In the genomic region with DNA sequence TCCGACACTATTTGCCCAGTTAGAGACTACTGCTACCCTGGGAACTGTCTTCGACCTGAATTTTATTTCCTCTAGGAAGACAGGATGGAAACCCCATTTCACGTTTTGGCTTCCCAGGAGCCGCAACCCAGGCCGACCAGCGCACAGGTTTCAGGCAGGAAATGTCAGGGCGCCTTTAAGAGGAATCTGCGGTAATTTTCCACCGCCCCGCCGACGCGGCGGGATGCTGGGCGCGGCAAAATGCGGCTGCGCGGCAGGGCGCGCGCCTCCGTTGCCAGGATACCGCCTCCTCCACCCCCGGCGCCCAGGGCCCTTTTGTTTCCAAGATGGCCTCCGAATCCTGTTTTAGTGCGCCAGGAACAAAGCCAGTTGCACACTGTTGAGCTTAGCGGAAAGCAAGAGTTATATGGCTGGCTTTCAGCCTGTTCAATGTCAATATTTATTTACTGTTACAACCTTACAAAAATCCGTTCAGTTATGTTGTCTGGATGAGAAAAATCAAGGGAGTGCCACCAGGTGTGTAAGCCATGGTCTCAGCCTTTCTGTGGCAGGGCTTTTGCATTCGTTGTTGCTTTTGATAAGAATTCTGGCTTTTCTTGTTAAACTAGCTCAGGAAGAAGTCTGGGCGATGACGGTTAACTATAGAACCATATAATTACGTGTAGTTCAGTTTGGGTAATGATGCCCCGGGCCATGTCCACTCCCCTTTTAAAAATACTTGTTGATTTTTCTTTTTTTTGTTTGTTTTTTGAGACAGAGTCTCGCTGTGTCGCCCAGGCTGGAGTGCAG, we compare ENCODE assay signal across 1 cellular context.
A peak's percentile ranks its signal among the peaks of the same experiment; 100 is the strongest.
TF ChIP-seq lines count a peak whose summit lies in the region.

No MANE protein-coding gene starts in this region.

TF ChIP-seq in HepG2, 621 proteins besides CTCF, POLR2A, EP300 and RAD21 (continued from another document and continues in another):
- TF ChIP-seq, protein P1, sequence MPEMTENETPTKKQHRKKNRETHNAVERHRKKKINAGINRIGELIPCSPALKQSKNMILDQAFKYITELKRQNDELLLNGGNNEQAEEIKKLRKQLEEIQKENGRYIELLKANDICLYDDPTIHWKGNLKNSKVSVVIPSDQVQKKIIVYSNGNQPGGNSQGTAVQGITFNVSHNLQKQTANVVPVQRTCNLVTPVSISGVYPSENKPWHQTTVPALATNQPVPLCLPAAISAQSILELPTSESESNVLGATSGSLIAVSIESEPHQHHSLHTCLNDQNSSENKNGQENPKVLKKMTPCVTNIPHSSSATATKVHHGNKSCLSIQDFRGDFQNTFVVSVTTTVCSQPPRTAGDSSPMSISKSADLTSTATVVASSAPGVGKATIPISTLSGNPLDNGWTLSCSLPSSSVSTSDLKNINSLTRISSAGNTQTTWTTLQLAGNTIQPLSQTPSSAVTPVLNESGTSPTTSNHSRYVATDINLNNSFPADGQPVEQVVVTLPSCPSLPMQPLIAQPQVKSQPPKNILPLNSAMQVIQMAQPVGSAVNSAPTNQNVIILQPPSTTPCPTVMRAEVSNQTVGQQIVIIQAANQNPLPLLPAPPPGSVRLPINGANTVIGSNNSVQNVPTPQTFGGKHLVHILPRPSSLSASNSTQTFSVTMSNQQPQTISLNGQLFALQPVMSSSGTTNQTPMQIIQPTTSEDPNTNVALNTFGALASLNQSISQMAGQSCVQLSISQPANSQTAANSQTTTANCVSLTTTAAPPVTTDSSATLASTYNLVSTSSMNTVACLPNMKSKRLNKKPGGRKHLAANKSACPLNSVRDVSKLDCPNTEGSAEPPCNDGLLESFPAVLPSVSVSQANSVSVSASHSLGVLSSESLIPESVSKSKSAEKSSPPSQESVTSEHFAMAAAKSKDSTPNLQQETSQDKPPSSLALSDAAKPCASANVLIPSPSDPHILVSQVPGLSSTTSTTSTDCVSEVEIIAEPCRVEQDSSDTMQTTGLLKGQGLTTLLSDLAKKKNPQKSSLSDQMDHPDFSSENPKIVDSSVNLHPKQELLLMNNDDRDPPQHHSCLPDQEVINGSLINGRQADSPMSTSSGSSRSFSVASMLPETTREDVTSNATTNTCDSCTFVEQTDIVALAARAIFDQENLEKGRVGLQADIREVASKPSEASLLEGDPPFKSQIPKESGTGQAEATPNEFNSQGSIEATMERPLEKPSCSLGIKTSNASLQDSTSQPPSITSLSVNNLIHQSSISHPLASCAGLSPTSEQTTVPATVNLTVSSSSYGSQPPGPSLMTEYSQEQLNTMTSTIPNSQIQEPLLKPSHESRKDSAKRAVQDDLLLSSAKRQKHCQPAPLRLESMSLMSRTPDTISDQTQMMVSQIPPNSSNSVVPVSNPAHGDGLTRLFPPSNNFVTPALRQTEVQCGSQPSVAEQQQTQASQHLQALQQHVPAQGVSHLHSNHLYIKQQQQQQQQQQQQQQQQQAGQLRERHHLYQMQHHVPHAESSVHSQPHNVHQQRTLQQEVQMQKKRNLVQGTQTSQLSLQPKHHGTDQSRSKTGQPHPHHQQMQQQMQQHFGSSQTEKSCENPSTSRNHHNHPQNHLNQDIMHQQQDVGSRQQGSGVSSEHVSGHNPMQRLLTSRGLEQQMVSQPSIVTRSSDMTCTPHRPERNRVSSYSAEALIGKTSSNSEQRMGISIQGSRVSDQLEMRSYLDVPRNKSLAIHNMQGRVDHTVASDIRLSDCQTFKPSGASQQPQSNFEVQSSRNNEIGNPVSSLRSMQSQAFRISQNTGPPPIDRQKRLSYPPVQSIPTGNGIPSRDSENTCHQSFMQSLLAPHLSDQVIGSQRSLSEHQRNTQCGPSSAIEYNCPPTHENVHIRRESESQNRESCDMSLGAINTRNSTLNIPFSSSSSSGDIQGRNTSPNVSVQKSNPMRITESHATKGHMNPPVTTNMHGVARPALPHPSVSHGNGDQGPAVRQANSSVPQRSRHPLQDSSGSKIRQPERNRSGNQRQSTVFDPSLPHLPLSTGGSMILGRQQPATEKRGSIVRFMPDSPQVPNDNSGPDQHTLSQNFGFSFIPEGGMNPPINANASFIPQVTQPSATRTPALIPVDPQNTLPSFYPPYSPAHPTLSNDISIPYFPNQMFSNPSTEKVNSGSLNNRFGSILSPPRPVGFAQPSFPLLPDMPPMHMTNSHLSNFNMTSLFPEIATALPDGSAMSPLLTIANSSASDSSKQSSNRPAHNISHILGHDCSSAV (CRISPR knock-in tag; IDR thresholded peaks at IDR 0.05; ENCODE audit: borderline replicate concordance), result 0 out of 2 replicates have a peak, but pooled peaks have one; percentile 76
- TF ChIP-seq ISL2 (CRISPR knock-in tag; IDR thresholded peaks at IDR 0.05) (peak; percentile 51; the same call in 1 of the 2 replicates), FOXA3 (CRISPR knock-in tag; IDR thresholded peaks at IDR 0.05) (peak; percentile 7; the same call in 1 of the 2 replicates), GZF1 (CRISPR knock-in tag; IDR thresholded peaks at IDR 0.05) (peak; percentile 89), TP53 (CRISPR knock-in tag; conservative IDR thresholded peaks at IDR 0.05) (0 out of 2 replicates have a peak, but pooled peaks have one; percentile 59), THAP11 (CRISPR knock-in tag; IDR thresholded peaks at IDR 0.05) (peak; percentile 15; the same call in 1 of the 2 replicates), AGO2 (optimal IDR thresholded peaks at IDR 0.05; ENCODE audit: low read depth, low read length) (peak; percentile 56), SSRP1 (CRISPR knock-in tag; IDR thresholded peaks at IDR 0.05) (no peak), ZSCAN31 (CRISPR knock-in tag; IDR thresholded peaks at IDR 0.05; ENCODE audit: low read depth) (peak; percentile 83), CBX1 (IDR thresholded peaks at IDR 0.05; ENCODE audit: low read depth) (no peak), ZNF143 (CRISPR knock-in tag; IDR thresholded peaks at IDR 0.05) (0 out of 2 replicates have a peak, but pooled peaks have one; percentile 34), ZNF816 (CRISPR knock-in tag; IDR thresholded peaks at IDR 0.05; ENCODE audit: borderline replicate concordance) (no peak), KLF6 (CRISPR knock-in tag; IDR thresholded peaks at IDR 0.05) (peak; percentile 57; the same call in 1 of the 2 replicates), HNF4A (CRISPR knock-in tag; IDR thresholded peaks at IDR 0.05) (no peak), ZFP62 (CRISPR knock-in tag; IDR thresholded peaks at IDR 0.05) (no peak), HOXD1 (CRISPR knock-in tag; IDR thresholded peaks at IDR 0.05) (no peak), PAF1 (CRISPR knock-in tag; IDR thresholded peaks at IDR 0.05) (no peak), SMYD3 (CRISPR knock-in tag; IDR thresholded peaks at IDR 0.05) (no peak), WIZ (CRISPR knock-in tag; IDR thresholded peaks at IDR 0.05) (0 out of 2 replicates have a peak, but pooled peaks have one; percentile 16), NFIC (IDR thresholded peaks at IDR 0.05; ENCODE audit: low read length) (peak; percentile 55; the same call in 1 of the 2 replicates), NR3C1 (CRISPR knock-in tag; IDR thresholded peaks at IDR 0.05) (no peak), SAP130 (CRISPR knock-in tag; IDR thresholded peaks at IDR 0.05; ENCODE audit: low read depth) (peak; percentile 68), XRCC5 (optimal IDR thresholded peaks at IDR 0.05; ENCODE audit: low read length) (peak; percentile 43)
- TF ChIP-seq, protein P2, sequence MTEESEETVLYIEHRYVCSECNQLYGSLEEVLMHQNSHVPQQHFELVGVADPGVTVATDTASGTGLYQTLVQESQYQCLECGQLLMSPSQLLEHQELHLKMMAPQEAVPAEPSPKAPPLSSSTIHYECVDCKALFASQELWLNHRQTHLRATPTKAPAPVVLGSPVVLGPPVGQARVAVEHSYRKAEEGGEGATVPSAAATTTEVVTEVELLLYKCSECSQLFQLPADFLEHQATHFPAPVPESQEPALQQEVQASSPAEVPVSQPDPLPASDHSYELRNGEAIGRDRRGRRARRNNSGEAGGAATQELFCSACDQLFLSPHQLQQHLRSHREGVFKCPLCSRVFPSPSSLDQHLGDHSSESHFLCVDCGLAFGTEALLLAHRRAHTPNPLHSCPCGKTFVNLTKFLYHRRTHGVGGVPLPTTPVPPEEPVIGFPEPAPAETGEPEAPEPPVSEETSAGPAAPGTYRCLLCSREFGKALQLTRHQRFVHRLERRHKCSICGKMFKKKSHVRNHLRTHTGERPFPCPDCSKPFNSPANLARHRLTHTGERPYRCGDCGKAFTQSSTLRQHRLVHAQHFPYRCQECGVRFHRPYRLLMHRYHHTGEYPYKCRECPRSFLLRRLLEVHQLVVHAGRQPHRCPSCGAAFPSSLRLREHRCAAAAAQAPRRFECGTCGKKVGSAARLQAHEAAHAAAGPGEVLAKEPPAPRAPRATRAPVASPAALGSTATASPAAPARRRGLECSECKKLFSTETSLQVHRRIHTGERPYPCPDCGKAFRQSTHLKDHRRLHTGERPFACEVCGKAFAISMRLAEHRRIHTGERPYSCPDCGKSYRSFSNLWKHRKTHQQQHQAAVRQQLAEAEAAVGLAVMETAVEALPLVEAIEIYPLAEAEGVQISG (CRISPR knock-in tag; IDR thresholded peaks at IDR 0.05), result peak; percentile 36; the same call in 1 of the 2 replicates
- TF ChIP-seq, protein P3, sequence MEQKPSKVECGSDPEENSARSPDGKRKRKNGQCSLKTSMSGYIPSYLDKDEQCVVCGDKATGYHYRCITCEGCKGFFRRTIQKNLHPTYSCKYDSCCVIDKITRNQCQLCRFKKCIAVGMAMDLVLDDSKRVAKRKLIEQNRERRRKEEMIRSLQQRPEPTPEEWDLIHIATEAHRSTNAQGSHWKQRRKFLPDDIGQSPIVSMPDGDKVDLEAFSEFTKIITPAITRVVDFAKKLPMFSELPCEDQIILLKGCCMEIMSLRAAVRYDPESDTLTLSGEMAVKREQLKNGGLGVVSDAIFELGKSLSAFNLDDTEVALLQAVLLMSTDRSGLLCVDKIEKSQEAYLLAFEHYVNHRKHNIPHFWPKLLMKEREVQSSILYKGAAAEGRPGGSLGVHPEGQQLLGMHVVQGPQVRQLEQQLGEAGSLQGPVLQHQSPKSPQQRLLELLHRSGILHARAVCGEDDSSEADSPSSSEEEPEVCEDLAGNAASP (CRISPR knock-in tag; IDR thresholded peaks at IDR 0.05; ENCODE audit: borderline replicate concordance), result no peak
- TF ChIP-seq, protein P4, sequence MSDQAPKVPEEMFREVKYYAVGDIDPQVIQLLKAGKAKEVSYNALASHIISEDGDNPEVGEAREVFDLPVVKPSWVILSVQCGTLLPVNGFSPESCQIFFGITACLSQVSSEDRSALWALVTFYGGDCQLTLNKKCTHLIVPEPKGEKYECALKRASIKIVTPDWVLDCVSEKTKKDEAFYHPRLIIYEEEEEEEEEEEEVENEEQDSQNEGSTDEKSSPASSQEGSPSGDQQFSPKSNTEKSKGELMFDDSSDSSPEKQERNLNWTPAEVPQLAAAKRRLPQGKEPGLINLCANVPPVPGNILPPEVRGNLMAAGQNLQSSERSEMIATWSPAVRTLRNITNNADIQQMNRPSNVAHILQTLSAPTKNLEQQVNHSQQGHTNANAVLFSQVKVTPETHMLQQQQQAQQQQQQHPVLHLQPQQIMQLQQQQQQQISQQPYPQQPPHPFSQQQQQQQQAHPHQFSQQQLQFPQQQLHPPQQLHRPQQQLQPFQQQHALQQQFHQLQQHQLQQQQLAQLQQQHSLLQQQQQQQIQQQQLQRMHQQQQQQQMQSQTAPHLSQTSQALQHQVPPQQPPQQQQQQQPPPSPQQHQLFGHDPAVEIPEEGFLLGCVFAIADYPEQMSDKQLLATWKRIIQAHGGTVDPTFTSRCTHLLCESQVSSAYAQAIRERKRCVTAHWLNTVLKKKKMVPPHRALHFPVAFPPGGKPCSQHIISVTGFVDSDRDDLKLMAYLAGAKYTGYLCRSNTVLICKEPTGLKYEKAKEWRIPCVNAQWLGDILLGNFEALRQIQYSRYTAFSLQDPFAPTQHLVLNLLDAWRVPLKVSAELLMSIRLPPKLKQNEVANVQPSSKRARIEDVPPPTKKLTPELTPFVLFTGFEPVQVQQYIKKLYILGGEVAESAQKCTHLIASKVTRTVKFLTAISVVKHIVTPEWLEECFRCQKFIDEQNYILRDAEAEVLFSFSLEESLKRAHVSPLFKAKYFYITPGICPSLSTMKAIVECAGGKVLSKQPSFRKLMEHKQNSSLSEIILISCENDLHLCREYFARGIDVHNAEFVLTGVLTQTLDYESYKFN (CRISPR knock-in tag; conservative IDR thresholded peaks at IDR 0.05), result 0 out of 2 replicates have a peak, but pooled peaks have one; percentile 22
- TF ChIP-seq, protein P5, sequence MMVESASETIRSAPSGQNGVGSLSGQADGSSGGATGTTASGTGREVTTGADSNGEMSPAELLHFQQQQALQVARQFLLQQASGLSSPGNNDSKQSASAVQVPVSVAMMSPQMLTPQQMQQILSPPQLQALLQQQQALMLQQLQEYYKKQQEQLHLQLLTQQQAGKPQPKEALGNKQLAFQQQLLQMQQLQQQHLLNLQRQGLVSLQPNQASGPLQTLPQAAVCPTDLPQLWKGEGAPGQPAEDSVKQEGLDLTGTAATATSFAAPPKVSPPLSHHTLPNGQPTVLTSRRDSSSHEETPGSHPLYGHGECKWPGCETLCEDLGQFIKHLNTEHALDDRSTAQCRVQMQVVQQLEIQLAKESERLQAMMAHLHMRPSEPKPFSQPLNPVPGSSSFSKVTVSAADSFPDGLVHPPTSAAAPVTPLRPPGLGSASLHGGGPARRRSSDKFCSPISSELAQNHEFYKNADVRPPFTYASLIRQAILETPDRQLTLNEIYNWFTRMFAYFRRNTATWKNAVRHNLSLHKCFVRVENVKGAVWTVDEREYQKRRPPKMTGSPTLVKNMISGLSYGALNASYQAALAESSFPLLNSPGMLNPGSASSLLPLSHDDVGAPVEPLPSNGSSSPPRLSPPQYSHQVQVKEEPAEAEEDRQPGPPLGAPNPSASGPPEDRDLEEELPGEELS (CRISPR knock-in tag; IDR thresholded peaks at IDR 0.05), result peak; percentile 38; the same call in 1 of the 2 replicates
- TF ChIP-seq, protein P6, sequence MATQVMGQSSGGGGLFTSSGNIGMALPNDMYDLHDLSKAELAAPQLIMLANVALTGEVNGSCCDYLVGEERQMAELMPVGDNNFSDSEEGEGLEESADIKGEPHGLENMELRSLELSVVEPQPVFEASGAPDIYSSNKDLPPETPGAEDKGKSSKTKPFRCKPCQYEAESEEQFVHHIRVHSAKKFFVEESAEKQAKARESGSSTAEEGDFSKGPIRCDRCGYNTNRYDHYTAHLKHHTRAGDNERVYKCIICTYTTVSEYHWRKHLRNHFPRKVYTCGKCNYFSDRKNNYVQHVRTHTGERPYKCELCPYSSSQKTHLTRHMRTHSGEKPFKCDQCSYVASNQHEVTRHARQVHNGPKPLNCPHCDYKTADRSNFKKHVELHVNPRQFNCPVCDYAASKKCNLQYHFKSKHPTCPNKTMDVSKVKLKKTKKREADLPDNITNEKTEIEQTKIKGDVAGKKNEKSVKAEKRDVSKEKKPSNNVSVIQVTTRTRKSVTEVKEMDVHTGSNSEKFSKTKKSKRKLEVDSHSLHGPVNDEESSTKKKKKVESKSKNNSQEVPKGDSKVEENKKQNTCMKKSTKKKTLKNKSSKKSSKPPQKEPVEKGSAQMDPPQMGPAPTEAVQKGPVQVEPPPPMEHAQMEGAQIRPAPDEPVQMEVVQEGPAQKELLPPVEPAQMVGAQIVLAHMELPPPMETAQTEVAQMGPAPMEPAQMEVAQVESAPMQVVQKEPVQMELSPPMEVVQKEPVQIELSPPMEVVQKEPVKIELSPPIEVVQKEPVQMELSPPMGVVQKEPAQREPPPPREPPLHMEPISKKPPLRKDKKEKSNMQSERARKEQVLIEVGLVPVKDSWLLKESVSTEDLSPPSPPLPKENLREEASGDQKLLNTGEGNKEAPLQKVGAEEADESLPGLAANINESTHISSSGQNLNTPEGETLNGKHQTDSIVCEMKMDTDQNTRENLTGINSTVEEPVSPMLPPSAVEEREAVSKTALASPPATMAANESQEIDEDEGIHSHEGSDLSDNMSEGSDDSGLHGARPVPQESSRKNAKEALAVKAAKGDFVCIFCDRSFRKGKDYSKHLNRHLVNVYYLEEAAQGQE (IDR thresholded peaks at IDR 0.05; ENCODE audit: borderline replicate concordance in 1 of 2, low read depth in 1 of 2, low read length in 2 of 2), result peak in 1 of 2 experiments; percentile 68; a peak in 1 of 4 replicates
